ENCODE assay signal across 1 cellular context in genomic region chr4:74157743-74158560, GRCh38.
TF ChIP-seq lines count a peak whose summit lies in the region.

MTHFD2L (plus strand) TSS chr4:74158118; CDS start chr4:74158139, 21 bp downstream.

TF ChIP-seq in HepG2, 621 proteins besides CTCF, POLR2A, EP300 and RAD21 (continued from another document and continues in another):
- TF ChIP-seq ZNF576 (CRISPR knock-in tag; IDR thresholded peaks at IDR 0.05) (no peak), KLF16 (CRISPR knock-in tag; IDR thresholded peaks at IDR 0.05) (peak in 1 of 2 experiments; percentile 74; a peak in 2 of 4 replicates), ZNF205 (CRISPR knock-in tag; IDR thresholded peaks at IDR 0.05) (peak; percentile 53; the same call in 1 of the 2 replicates), ZNF251 (CRISPR knock-in tag; IDR thresholded peaks at IDR 0.05) (no peak), CEBPG (CRISPR knock-in tag; IDR thresholded peaks at IDR 0.05) (no peak), KLF15 (CRISPR knock-in tag; IDR thresholded peaks at IDR 0.05; ENCODE audit: borderline replicate concordance) (0 out of 2 replicates have a peak, but pooled peaks have one; percentile 47), ZBTB7A (CRISPR knock-in tag; IDR thresholded peaks at IDR 0.05) (no peak), ATRX (CRISPR knock-in tag; IDR thresholded peaks at IDR 0.05; ENCODE audit: borderline replicate concordance) (no peak), SP4 (CRISPR knock-in tag; IDR thresholded peaks at IDR 0.05) (peak; percentile 94), HNRNPK (IDR thresholded peaks at IDR 0.05; ENCODE audit: low read depth, low read length, poor library complexity, severe bottlenecking) (no peak), ZFP36 (IDR thresholded peaks at IDR 0.05; ENCODE audit: borderline replicate concordance, low read depth, low read length, partially characterized antibody) (no peak), ZFAT (CRISPR knock-in tag; conservative IDR thresholded peaks at IDR 0.05) (no peak), IKZF5 (CRISPR knock-in tag; IDR thresholded peaks at IDR 0.05) (peak; percentile 85), HNF1B (CRISPR knock-in tag; IDR thresholded peaks at IDR 0.05) (peak; percentile 79; the same call in 1 of the 2 replicates), ZNF773 (CRISPR knock-in tag; IDR thresholded peaks at IDR 0.05; ENCODE audit: borderline replicate concordance) (0 out of 2 replicates have a peak, but pooled peaks have one; percentile 25), ZNF850 (CRISPR knock-in tag; conservative IDR thresholded peaks at IDR 0.05) (0 out of 2 replicates have a peak, but pooled peaks have one; percentile 37), ZNF644 (CRISPR knock-in tag; IDR thresholded peaks at IDR 0.05; ENCODE audit: low read depth) (peak; percentile 44; the same call in 1 of the 2 replicates), ASH2L (IDR thresholded peaks at IDR 0.05; ENCODE audit: insufficient read length, low read depth, low read length) (peak; percentile 89), ZNF879 (CRISPR knock-in tag; IDR thresholded peaks at IDR 0.05) (no peak), ARNTL (CRISPR knock-in tag; IDR thresholded peaks at IDR 0.05) (0 out of 2 replicates have a peak, but pooled peaks have one; percentile 38), PLRG1 (conservative IDR thresholded peaks at IDR 0.05) (no peak), HOXA5 (CRISPR knock-in tag; IDR thresholded peaks at IDR 0.05) (peak; percentile 40; the same call in 1 of the 2 replicates), ZNF567 (CRISPR knock-in tag; IDR thresholded peaks at IDR 0.05; ENCODE audit: borderline replicate concordance) (no peak), MED1 (CRISPR knock-in tag; IDR thresholded peaks at IDR 0.05) (peak; percentile 50), NR1H2 (CRISPR knock-in tag; IDR thresholded peaks at IDR 0.05; ENCODE audit: borderline replicate concordance, low read depth) (no peak), PPARG (CRISPR knock-in tag; conservative IDR thresholded peaks at IDR 0.05) (peak; percentile 39), ZNF44 (CRISPR knock-in tag; IDR thresholded peaks at IDR 0.05) (0 out of 2 replicates have a peak, but pooled peaks have one; percentile 80), MEIS2 (CRISPR knock-in tag; IDR thresholded peaks at IDR 0.05) (peak; percentile 60), THAP8 (CRISPR knock-in tag; IDR thresholded peaks at IDR 0.05; ENCODE audit: borderline replicate concordance) (peak; percentile 60; the same call in 1 of the 2 replicates), PTBP1 (IDR thresholded peaks at IDR 0.05; ENCODE audit: low read depth, low read length, poor library complexity, severe bottlenecking) (no peak), NFYC (CRISPR knock-in tag; IDR thresholded peaks at IDR 0.05) (no peak), THAP9 (CRISPR knock-in tag; IDR thresholded peaks at IDR 0.05; ENCODE audit: borderline replicate concordance) (peak; percentile 52; the same call in 1 of the 2 replicates), ZNF496 (CRISPR knock-in tag; IDR thresholded peaks at IDR 0.05; ENCODE audit: insufficient replicate concordance) (no peak), ZSCAN12 (CRISPR knock-in tag; IDR thresholded peaks at IDR 0.05) (no peak), AHR (CRISPR knock-in tag; IDR thresholded peaks at IDR 0.05) (0 out of 2 replicates have a peak, but pooled peaks have one; percentile 19), NCOA5 (CRISPR knock-in tag; IDR thresholded peaks at IDR 0.05) (no peak), ZNF652 (CRISPR knock-in tag; IDR thresholded peaks at IDR 0.05; ENCODE audit: borderline replicate concordance, low read depth) (no peak), MYNN (CRISPR knock-in tag; IDR thresholded peaks at IDR 0.05; ENCODE audit: low read depth) (0 out of 2 replicates have a peak, but pooled peaks have one; percentile 85), YEATS4 (CRISPR knock-in tag; IDR thresholded peaks at IDR 0.05; ENCODE audit: borderline replicate concordance) (peak; percentile 83; the same call in 1 of the 2 replicates), PRPF4 (IDR thresholded peaks at IDR 0.05; ENCODE audit: low read depth, low read length, poor library complexity, severe bottlenecking) (no peak), ZNF224 (CRISPR knock-in tag; IDR thresholded peaks at IDR 0.05) (no peak), ZNF570 (CRISPR knock-in tag; IDR thresholded peaks at IDR 0.05; ENCODE audit: borderline replicate concordance) (no peak), NCOA2 (CRISPR knock-in tag; IDR thresholded peaks at IDR 0.05) (no peak), ZBTB46 (CRISPR knock-in tag; IDR thresholded peaks at IDR 0.05; ENCODE audit: borderline replicate concordance) (no peak), FOSL2 (CRISPR knock-in tag; IDR thresholded peaks at IDR 0.05) (peak; percentile 56), NR2F6 (IDR thresholded peaks at IDR 0.05) (no peak), NR2F6 (CRISPR knock-in tag; IDR thresholded peaks at IDR 0.05) (no peak; the same call in 1 of the 2 replicates), MTA1 (CRISPR knock-in tag; IDR thresholded peaks at IDR 0.05; ENCODE audit: borderline replicate concordance) (peak; percentile 71; the same call in 1 of the 2 replicates), ZNF343 (CRISPR knock-in tag; IDR thresholded peaks at IDR 0.05) (0 out of 2 replicates have a peak, but pooled peaks have one; percentile 63), KDM5B (CRISPR knock-in tag; IDR thresholded peaks at IDR 0.05; ENCODE audit: borderline replicate concordance) (peak; percentile 91), ZNF784 (CRISPR knock-in tag; IDR thresholded peaks at IDR 0.05; ENCODE audit: borderline replicate concordance) (peak; percentile 80; the same call in 1 of the 2 replicates), ZNF614 (CRISPR knock-in tag; IDR thresholded peaks at IDR 0.05; ENCODE audit: borderline replicate concordance) (peak; percentile 87), ZNF605 (CRISPR knock-in tag; IDR thresholded peaks at IDR 0.05) (peak; percentile 87), SNRNP70 (IDR thresholded peaks at IDR 0.05; ENCODE audit: low read depth, low read length) (no peak), RFX3 (CRISPR knock-in tag; IDR thresholded peaks at IDR 0.05) (peak; percentile 47; the same call in 1 of the 2 replicates), ZBTB10 (CRISPR knock-in tag; IDR thresholded peaks at IDR 0.05; ENCODE audit: borderline replicate concordance) (no peak), MAZ (IDR thresholded peaks at IDR 0.05; ENCODE audit: borderline replicate concordance, low read depth, low read length) (no peak), MAZ (CRISPR knock-in tag; IDR thresholded peaks at IDR 0.05; ENCODE audit: low read depth) (peak; percentile 81), ZNF317 (CRISPR knock-in tag; IDR thresholded peaks at IDR 0.05) (peak; percentile 73), ZNF768 (CRISPR knock-in tag; IDR thresholded peaks at IDR 0.05) (peak; percentile 67), ZBTB43 (CRISPR knock-in tag; conservative IDR thresholded peaks at IDR 0.05) (0 out of 2 replicates have a peak, but pooled peaks have one; percentile 32), KLF11 (CRISPR knock-in tag; IDR thresholded peaks at IDR 0.05) (0 out of 2 replicates have a peak, but pooled peaks have one; percentile 46), ZNF235 (CRISPR knock-in tag; IDR thresholded peaks at IDR 0.05; ENCODE audit: borderline replicate concordance) (no peak), DPF2 (CRISPR knock-in tag; IDR thresholded peaks at IDR 0.05; ENCODE audit: borderline replicate concordance, low read depth) (no peak; the same call in 1 of the 2 replicates), NFE2L2 (IDR thresholded peaks at IDR 0.05; ENCODE audit: low read length) (no peak)
